Comparison of ENCODE assay signal across 10 cellular contexts in the genomic region with DNA sequence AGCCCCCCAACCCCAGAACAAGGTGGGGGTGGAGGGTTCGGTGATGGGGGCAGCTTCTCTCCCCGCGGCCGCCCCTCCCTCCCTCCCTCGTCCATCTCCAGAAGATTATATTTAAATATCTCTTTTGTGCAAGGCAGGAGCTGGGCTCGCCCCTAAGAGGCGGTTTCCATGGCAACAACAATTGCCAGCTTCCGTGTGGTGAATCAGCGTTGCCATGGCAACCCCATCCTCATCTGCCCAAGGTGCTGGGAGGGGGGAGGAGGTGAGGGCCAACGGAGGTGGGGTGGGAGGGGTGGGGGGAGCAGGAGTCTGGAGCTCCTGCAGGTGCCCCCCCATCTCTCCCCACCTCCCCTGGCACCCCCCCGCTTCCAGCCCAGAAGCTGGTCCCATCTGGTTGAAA. TPM values are rescaled to one million over a fixed set of nuclear protein-coding genes. Genes with fewer than 3 reads are reported as not detected.
DNase-seq lines count a peak whose midpoint lies in the region; TF ChIP-seq lines count a peak whose summit lies in the region.
"Had no signal": no experiment of that assay in that cellular context is flagged by ENCODE, and none has a peak within 500 bp of the region (broad histone marks: within the 10 kb centered on the region; RNA-seq: fewer than 3 reads in every experiment).

No MANE protein-coding gene starts in this region.

- H3K14ac ChIP-seq in trophoblast cell (ENCODE audit: low read length), result no peak overlapping the region

- H2BK120ac ChIP-seq in trophoblast cell (ENCODE audit: insufficient read depth, low read length, poor library complexity), result no peak overlapping the region

- intact Hi-C loops in ovary (cut with DNase I), result no loop called here

- WGBS in trophoblast cell (ENCODE audit: extremely low coverage, insufficient coverage, insufficient read length), result no CpG with 5 or more reads among the region's 11 CpGs
- WGBS in ovary, 3 donors, result 13 to 18% (median 13%) methylated on average over 11 of the region's 11 CpGs

- no peak overlapping the region for H2BK12ac ChIP-seq in trophoblast cell (ENCODE audit: low read length)

- H4K12ac ChIP-seq in trophoblast cell (ENCODE audit: low read depth, low read length), result no peak overlapping the region

- H3K4ac ChIP-seq in trophoblast cell (ENCODE audit: low read depth, low read length), result no peak overlapping the region

- no peak overlapping the region for H4K8ac ChIP-seq in trophoblast cell (ENCODE audit: low read depth, low read length)

- H3K27me3 ChIP-seq in trophoblast cell (ENCODE audit: insufficient read depth, low read length), result peaks cover 3% of the 10 kb centered on the region
- no peaks in the 10 kb centered on the region for H3K27me3 ChIP-seq in ovary

- no peak overlapping the region for H3K9ac ChIP-seq in trophoblast cell (ENCODE audit: low read length)

- no peak for TF ChIP-seq CTCF in ovary (IDR thresholded peaks at IDR 0.05)

- peaks cover 2 to 4% of the 10 kb centered on the region in 2 experiments for H3K4me1 ChIP-seq in trophoblast cell (ENCODE audit: control insufficient read depth in 1 of 2, insufficient read depth in 2 of 2, low read length in 2 of 2)
- H3K4me1 ChIP-seq in ovary (ENCODE audit: insufficient read depth), result peaks cover 5% of the 10 kb centered on the region

- H3K18ac ChIP-seq in trophoblast cell (ENCODE audit: low read length), result no peak overlapping the region

- no peak overlapping the region for H3K4me2 ChIP-seq in trophoblast cell (ENCODE audit: low read length)

- TF ChIP-seq POLR2A in ovary (IDR thresholded peaks at IDR 0.05), result no peak

- no peak overlapping the region for H3K23ac ChIP-seq in trophoblast cell (ENCODE audit: low read length)

- H3K79me1 ChIP-seq in trophoblast cell (ENCODE audit: low read length), result no peaks in the 10 kb centered on the region

- TF ChIP-seq EP300 in ovary (IDR thresholded peaks at IDR 0.05), result no peak

- no peak overlapping the region for H2AK5ac ChIP-seq in trophoblast cell (ENCODE audit: low read length)

- no peak overlapping the region for H3K27ac ChIP-seq in trophoblast cell (ENCODE audit: low read depth, low read length)
- H3K27ac ChIP-seq in ovary, result no peak overlapping the region
- H3K27ac ChIP-seq: 22Rv1 had no signal

- H3K36me3 ChIP-seq in trophoblast cell (ENCODE audit: control insufficient read depth in 1 of 2, insufficient read depth in 2 of 2, low read length in 2 of 2) (no peaks in the 10 kb centered on the region), ovary (no peaks in the 10 kb centered on the region)

- no peaks in the 10 kb centered on the region for H3K79me2 ChIP-seq in trophoblast cell (ENCODE audit: control insufficient read depth, insufficient read depth, low read length, poor library complexity)

- H3K4me3 ChIP-seq in trophoblast cell (ENCODE audit: low read depth, low read length) (no peak overlapping the region), ovary (no peak overlapping the region)

- H2AFZ ChIP-seq in trophoblast cell (ENCODE audit: insufficient read depth, low read length, poor library complexity), result no peak overlapping the region

- H4K91ac ChIP-seq in trophoblast cell (ENCODE audit: low read depth, low read length), result no peak overlapping the region

- DNase-seq in NCI-H2029 (lab: John Stamatoyannopoulos, UW) (peak; percentile 53), NCI-H2029 treated with DMSO at 0.1 percent for 48 hours (lab: John Stamatoyannopoulos, UW) (no peak), NCI-H524 treated with DMSO at 0.1 percent for 48 hours (lab: John Stamatoyannopoulos, UW) (peak; percentile 75), amygdala (lab: John Stamatoyannopoulos, UW) (peak in 36 of 56 donors; percentile 5 to 69 (median 48)), pons (ENCODE audit: low spot score) (peak; percentile 8), trophoblast cell (no peak), ovary (no peak), islet precursor cell (no peak)

- H2BK5ac ChIP-seq in trophoblast cell (ENCODE audit: low read depth, low read length, poor library complexity), result no peak overlapping the region

- H3K9me3 ChIP-seq in trophoblast cell (ENCODE audit: insufficient read depth, low read depth, low read length) (peaks cover 14% of the 10 kb centered on the region), ovary (peaks cover 0 to 9% of the 10 kb centered on the region in 2 donors)

RNA-seq across cellular contexts. Expression of a gene that starts 46.4 kb away (rescaled TPM):
- polyA plus RNA-seq in trophoblast cell (2013), result 0.16 and 0.22 TPM in 2 replicates
- total RNA-seq in ovary, result 1 to 10 TPM; 1.3 to 6.4 (median 4.4) TPM
- polyA plus RNA-seq in ovary, result 1 to 10 TPM; 2.4 to 2.8 TPM
- total RNA-seq: epithelial cell of proximal tubule had no signal

Comparison
In these comparisons a context has a peak if more than half of its experiments do, and no peak if none do; other contexts are left out.
1. DNase-seq: peak in NCI-H2029 (single experiment), NCI-H524 treated with DMSO at 0.1 percent for 48 hours (single experiment), amygdala (36 of 56) and pons (single experiment); none in NCI-H2029 treated with DMSO at 0.1 percent for 48 hours (single experiment), trophoblast cell (0 of 2), ovary (0 of 5) and islet precursor cell (single experiment).